Comparison of ENCODE assay signal across 12 cellular contexts in genomic region chr17:75684249-75684648, GRCh38. TPM values are rescaled to one million over a fixed set of nuclear protein-coding genes. Genes with fewer than 3 reads are reported as not detected.
A peak's percentile ranks its signal among the peaks of the same experiment; 100 is the strongest.
DNase-seq lines count a peak whose midpoint lies in the region; ATAC-seq and TF ChIP-seq lines count a peak whose summit lies in the region.
"Had no signal": no experiment of that assay in that cellular context is flagged by ENCODE, and none has a peak within 500 bp of the region (broad histone marks: within the 10 kb centered on the region; RNA-seq: fewer than 3 reads in every experiment).

No MANE protein-coding gene starts in this region.

- no peaks in the 10 kb centered on the region for H3K27me3 Mint-ChIP-seq in WTC11 (ENCODE audit: low read depth)
- H3K27me3 Mint-ChIP-seq in activated CD4-positive, alpha-beta T cell treated with anti-CD3 and anti-CD28 coated beads, Interleukin-2, amount 10 ng/mL, durations not matched to agents 7 days and 5 days, result no peaks in the 10 kb centered on the region
- H3K27me3 Mint-ChIP-seq: CD4-positive, CD25-positive, alpha-beta regulatory T cell had no signal

- no peak overlapping the region for H3K4me3 Mint-ChIP-seq in WTC11
- no peak overlapping the region for H3K4me3 Mint-ChIP-seq in activated CD4-positive, alpha-beta T cell treated with anti-CD3 and anti-CD28 coated beads, Interleukin-2, amount 10 ng/mL, durations not matched to agents 7 days and 5 days
- H3K4me3 Mint-ChIP-seq: CD4-positive, CD25-positive, alpha-beta regulatory T cell had no signal

- no peaks in the 10 kb centered on the region for H3K4me1 Mint-ChIP-seq in WTC11
- peaks cover 35% of the 10 kb centered on the region for H3K4me1 Mint-ChIP-seq in activated CD4-positive, alpha-beta T cell treated with anti-CD3 and anti-CD28 coated beads, Interleukin-2, amount 10 ng/mL, durations not matched to agents 7 days and 5 days

- no peaks in the 10 kb centered on the region for H3K36me3 ChIP-seq in right atrium auricular region

- peak overlapping the region; percentile 57 to 61 for H3K27ac ChIP-seq in right atrium auricular region
- H3K27ac ChIP-seq in skin epidermis, result peak overlapping the region in 20 of 21 experiments; percentile 40 to 91 (median 82)
- H3K27ac ChIP-seq: thyroid gland had no signal

- H3K4me1 ChIP-seq in right atrium auricular region, result peaks cover 0 to 66% of the 10 kb centered on the region in 2 donors

- H3K27me3 ChIP-seq in right atrium auricular region, result no peaks in the 10 kb centered on the region
- H3K27me3 ChIP-seq: thyroid gland had no signal

- POLR2A ChIA-PET in WTC11 (lab: Charles Lee), result interaction anchor here (1.4 kb wide), 1 partner anchor 64 kb away, joined by 3 read pairs; no protein-coding TSS in a partner anchor
- POLR2A ChIA-PET in activated CD4-positive, alpha-beta T cell treated with anti-CD3 and anti-CD28 coated beads, Interleukin-2, amount 10 ng/mL, durations not matched to agents 7 days and 5 days (lab: Charles Lee), result no interaction called here

- ATAC-seq in WTC11 (no peak), HG02588 (IDR thresholded peaks at IDR 0.05; ENCODE audit: unreplicated experiment) (no peak)

- no peak overlapping the region for H3K4me3 ChIP-seq in right atrium auricular region
- no peak overlapping the region for H3K4me3 ChIP-seq in skin epidermis
- H3K4me3 ChIP-seq: thyroid gland had no signal

- no peaks in the 10 kb centered on the region for H3K9me3 ChIP-seq in right atrium auricular region
- H3K9me3 ChIP-seq: thyroid gland had no signal

- DNase-seq in EL (peak; percentile 51), WTC11 (ENCODE audit: low spot score) (no peak), right atrium auricular region (ENCODE audit: low spot score) (no peak), NCI-H510A treated with DMSO at 0.1 percent for 48 hours (lab: John Stamatoyannopoulos, UW) (no peak)
- DNase-seq in activated CD4-positive, alpha-beta T cell treated with anti-CD3 and anti-CD28 coated beads, Interleukin-2, amount 10 ng/mL, durations not matched to agents 7 days and 5 days, result no peak
- DNase-seq in activated CD4-positive, alpha-beta T cell treated with anti-CD3 and anti-CD28 coated beads, Interleukin-2, amount 50 U/mL, for 4 hours, result no peak
- DNase-seq: CD4-positive, CD25-positive, alpha-beta regulatory T cell; KG1; NCI-H2081 treated with DMSO at 0.1 percent for 48 hours; thyroid gland had no signal

- CTCF ChIA-PET in WTC11 (lab: Charles Lee), result interaction anchor here (0.5 to 1.7 kb wide), 6 partner anchors 9 to 180 kb away, joined by 3 to 7 read pairs (median 4); no protein-coding TSS in a partner anchor
- CTCF ChIA-PET in activated CD4-positive, alpha-beta T cell treated with anti-CD3 and anti-CD28 coated beads, Interleukin-2, amount 10 ng/mL, durations not matched to agents 7 days and 5 days (lab: Charles Lee), result interaction anchor here (0.8 to 6.3 kb wide), 6 partner anchors 9 to 65 kb away, joined by 3 to 33 read pairs (median 4); partner anchors contain the start of gene SMIM5

- TF ChIP-seq CTCF in WTC11 (IDR thresholded peaks at IDR 0.05) (no peak), right atrium auricular region (IDR thresholded peaks at IDR 0.05) (no peak)

- H3K27ac Mint-ChIP-seq in WTC11, result peak overlapping the region; percentile 71; the same call in 1 of the 2 replicates
- no peak overlapping the region for H3K27ac Mint-ChIP-seq in activated CD4-positive, alpha-beta T cell treated with anti-CD3 and anti-CD28 coated beads, Interleukin-2, amount 10 ng/mL, durations not matched to agents 7 days and 5 days
- H3K27ac Mint-ChIP-seq: CD4-positive, CD25-positive, alpha-beta regulatory T cell had no signal

- no peaks in the 10 kb centered on the region for H3K9me3 Mint-ChIP-seq in WTC11
- no peaks in the 10 kb centered on the region for H3K9me3 Mint-ChIP-seq in activated CD4-positive, alpha-beta T cell treated with anti-CD3 and anti-CD28 coated beads, Interleukin-2, amount 10 ng/mL, durations not matched to agents 7 days and 5 days

- peaks cover 4% of the 10 kb centered on the region; the same call in 1 of the 2 replicates for H3K36me3 Mint-ChIP-seq in WTC11
- H3K36me3 Mint-ChIP-seq in activated CD4-positive, alpha-beta T cell treated with anti-CD3 and anti-CD28 coated beads, Interleukin-2, amount 10 ng/mL, durations not matched to agents 7 days and 5 days (ENCODE audit: low read depth), result peaks cover 3% of the 10 kb centered on the region

TF ChIP-seq in WTC11, 78 proteins besides CTCF, POLR2A, EP300 and RAD21 (continues in another document):
- no peak for TF ChIP-seq CBFB (CRISPR knock-in tag; IDR thresholded peaks at IDR 0.05; ENCODE audit: low read depth)
- TF ChIP-seq MAX (CRISPR knock-in tag; IDR thresholded peaks at IDR 0.05), result no peak
- TF ChIP-seq ZNF671 (CRISPR knock-in tag; IDR thresholded peaks at IDR 0.05), result no peak
- TF ChIP-seq E2F4 (CRISPR knock-in tag; IDR thresholded peaks at IDR 0.05; ENCODE audit: borderline replicate concordance, low read depth), result no peak
- no peak for TF ChIP-seq FOXP1 (CRISPR knock-in tag; IDR thresholded peaks at IDR 0.05; ENCODE audit: borderline replicate concordance)
- TF ChIP-seq PRRX2 (CRISPR knock-in tag; IDR thresholded peaks at IDR 0.05), result no peak
- no peak for TF ChIP-seq TCF7 (CRISPR knock-in tag; IDR thresholded peaks at IDR 0.05; ENCODE audit: low read depth)
- no peak for TF ChIP-seq USF1 (CRISPR knock-in tag; IDR thresholded peaks at IDR 0.05)
- no peak for TF ChIP-seq FOXP4 (CRISPR knock-in tag; IDR thresholded peaks at IDR 0.05)
- no peak for TF ChIP-seq ZSCAN18 (CRISPR knock-in tag; IDR thresholded peaks at IDR 0.05)
- no peak for TF ChIP-seq ELF4 (CRISPR knock-in tag; IDR thresholded peaks at IDR 0.05; ENCODE audit: low read depth)
- no peak for TF ChIP-seq ZBTB21 (CRISPR knock-in tag; IDR thresholded peaks at IDR 0.05; ENCODE audit: borderline replicate concordance)
- no peak for TF ChIP-seq SMAD3 (CRISPR knock-in tag; IDR thresholded peaks at IDR 0.05; ENCODE audit: borderline replicate concordance)

RNA-seq across cellular contexts. Expression of gene SAP30BP, which starts 17.1 kb away (rescaled TPM):
- total RNA-seq in WTC11 (2021) (67.5 to 86.8 TPM (median 72.0 TPM) in 3 replicates), right atrium auricular region (10 to 100 TPM; 28.5 to 44.6 TPM)
- total RNA-seq in activated CD4-positive, alpha-beta T cell treated with anti-CD3 and anti-CD28 coated beads, Interleukin-2, amount 10 ng/mL, durations not matched to agents 7 days and 5 days, result 10 to 100 TPM; 97.0 to 97.5 TPM

RNA-seq across cellular contexts. Expression of gene RECQL5, which starts 17.3 kb away (rescaled TPM):
- total RNA-seq in WTC11 (2021) (48.9 to 53.1 TPM (median 51.0 TPM) in 3 replicates), right atrium auricular region (1 to 10 TPM; 6.2 to 7.1 TPM)
- 10 to 100 TPM; 44.7 to 47.1 TPM for total RNA-seq in activated CD4-positive, alpha-beta T cell treated with anti-CD3 and anti-CD28 coated beads, Interleukin-2, amount 10 ng/mL, durations not matched to agents 7 days and 5 days

RNA-seq across cellular contexts. Expression of gene ITGB4, which starts 37.0 kb away (rescaled TPM):
- total RNA-seq in WTC11 (2021) (9.5 to 11.2 TPM (median 10.6 TPM) in 3 replicates), right atrium auricular region (10 to 100 TPM; 11.1 to 37.5 TPM)
- total RNA-seq in activated CD4-positive, alpha-beta T cell treated with anti-CD3 and anti-CD28 coated beads, Interleukin-2, amount 10 ng/mL, durations not matched to agents 7 days and 5 days, result under 1 TPM; 0.55 to 0.96 TPM
- total RNA-seq: CD4-positive, CD25-positive, alpha-beta regulatory T cell had no signal

RNA-seq across cellular contexts. Expression of gene SMIM5, which starts 51.0 kb away (rescaled TPM):
- total RNA-seq in WTC11 (2021) (0.05 TPM in 1 of 3 replicates, not detected in the others), right atrium auricular region (10 to 100 TPM in 1 of 2 donors, 1 to 10 TPM in 1; 6.4 to 12.0 TPM)
- under 1 TPM; 0.10 to 0.12 TPM for total RNA-seq in activated CD4-positive, alpha-beta T cell treated with anti-CD3 and anti-CD28 coated beads, Interleukin-2, amount 10 ng/mL, durations not matched to agents 7 days and 5 days
